Comparison of ENCODE assay signal across 8 cellular contexts in the genomic region with DNA sequence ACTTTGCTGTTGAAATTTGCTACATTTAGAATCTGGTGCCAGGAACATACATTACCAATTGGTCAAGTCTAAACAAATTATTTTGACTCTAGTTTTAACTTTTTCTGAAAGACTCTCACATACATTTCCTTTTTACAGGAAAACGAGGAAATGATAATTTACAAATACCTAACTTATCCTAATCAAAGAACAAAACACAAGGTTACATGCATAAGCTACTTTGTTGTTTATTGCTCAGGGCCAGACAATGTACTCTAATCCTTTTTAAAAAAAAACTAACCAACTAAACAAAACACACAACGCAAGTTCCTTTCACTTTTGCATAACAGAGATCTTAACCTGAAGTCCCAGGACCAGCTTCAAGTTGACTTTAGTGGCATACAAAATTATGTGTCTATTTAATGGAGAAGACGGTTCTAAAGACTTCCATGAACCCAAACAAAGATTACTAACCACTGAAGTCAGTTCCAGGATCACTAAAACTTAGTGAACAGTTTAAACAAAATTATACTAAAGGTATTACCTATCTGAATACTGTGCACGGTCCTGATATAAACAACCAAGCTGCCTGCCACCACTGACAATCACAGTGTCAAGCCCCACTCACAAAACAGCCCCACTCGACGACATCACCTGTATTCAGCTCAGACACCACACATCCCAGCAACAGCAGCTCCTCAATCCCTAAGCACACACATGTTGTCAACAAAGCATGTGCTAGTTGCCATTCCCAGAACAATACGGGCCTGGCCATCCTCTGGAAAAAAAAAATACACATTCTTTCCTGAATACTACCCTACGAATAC. TPM values are rescaled to one million over a fixed set of nuclear protein-coding genes. Genes with fewer than 3 reads are reported as not detected.
DNase-seq lines count a peak whose midpoint lies in the region; ATAC-seq and TF ChIP-seq lines count a peak whose summit lies in the region.

No MANE protein-coding gene starts in this region.

- no peak for TF ChIP-seq POLR2A in vagina (IDR thresholded peaks at IDR 0.05)

- H3K9me3 Mint-ChIP-seq in HFFc6, result no peaks in the 10 kb centered on the region

- peaks cover 39% of the 10 kb centered on the region for H3K4me1 Mint-ChIP-seq in HFFc6 (ENCODE audit: low read depth)

- H3K9me3 ChIP-seq in A673 (ENCODE audit: low read depth, low read length, poor library complexity, severe bottlenecking), result no peaks in the 10 kb centered on the region
- H3K9me3 ChIP-seq in vagina, result no peaks in the 10 kb centered on the region

- ATAC-seq in GM21528 (IDR thresholded peaks at IDR 0.05; ENCODE audit: low FRiP score, unreplicated experiment) (no peak), GM18868 (IDR thresholded peaks at IDR 0.05; ENCODE audit: unreplicated experiment) (no peak), HG02870 (IDR thresholded peaks at IDR 0.05; ENCODE audit: unreplicated experiment) (no peak)

- H3K36me3 ChIP-seq in A673 (ENCODE audit: insufficient read depth, low read length, poor library complexity, severe bottlenecking) (no peaks in the 10 kb centered on the region), vagina (no peaks in the 10 kb centered on the region)

- H3K27me3 Mint-ChIP-seq in HFFc6 (ENCODE audit: insufficient read depth), result 0 out of 2 replicates have a peak, but pooled peaks cover 2% of the 10 kb centered on the region

- H3K27ac Mint-ChIP-seq in HFFc6, result peak overlapping the region; percentile 84

- H3K4me3 Mint-ChIP-seq in HFFc6, result peak overlapping the region; percentile 95

- peaks cover 29% of the 10 kb centered on the region for H3K4me1 ChIP-seq in A673 (ENCODE audit: insufficient read depth, low read length, poor library complexity, severe bottlenecking)
- H3K4me1 ChIP-seq in vagina, result peaks cover 46% of the 10 kb centered on the region

- H3K27ac ChIP-seq in A673 (ENCODE audit: low read depth, low read length, poor library complexity, severe bottlenecking) (no peak overlapping the region), vagina (peak overlapping the region; percentile 97)

- CTCF ChIA-PET in A673 (lab: Charles Lee), result no interaction called here

- H3K27me3 ChIP-seq in A673 (replicated peaks; ENCODE audit: insufficient read depth, low read depth, low read length, poor library complexity) (no peaks in the 10 kb centered on the region), vagina (no peaks in the 10 kb centered on the region)

- TSS peak; percentile 34 for BruUV-seq in A673 (replicated peaks; lab: Mats Ljungman, UMichigan)

- POLR2A ChIA-PET in A673 (lab: Charles Lee; ENCODE audit: low non-redundant PET), result no interaction called here

- H3K4me3 ChIP-seq in A673 (ENCODE audit: low read depth, low read length, poor library complexity, severe bottlenecking) (peak overlapping the region; percentile 89), vagina (peak overlapping the region; percentile 80 to 99)

- H3K36me3 Mint-ChIP-seq in HFFc6 (ENCODE audit: low read depth), result peaks cover 4% of the 10 kb centered on the region; the same call in 1 of the 2 replicates

- intact Hi-C loops in A673 (cut with micrococcal nuclease; ENCODE audit: unreplicated experiment), result no loop called here
- intact Hi-C loops in vagina (cut with DNase I), result no loop called here

- TF ChIP-seq CTCF in A673 (conservative IDR thresholded peaks at IDR 0.05; ENCODE audit: low read depth, low read length) (no peak), HFFc6 (IDR thresholded peaks at IDR 0.05) (no peak), vagina (IDR thresholded peaks at IDR 0.05) (no peak)

- no peak for DNase-seq in A673 (ENCODE audit: low spot score)
- DNase-seq in HFFc6, result no peak
- DNase-seq in astrocyte of the hippocampus (ENCODE audit: low read depth, low spot score), result peak; percentile 14
- peak; percentile 42 for DNase-seq in medulla oblongata (ENCODE audit: extremely low spot score)
- DNase-seq in vagina (ENCODE audit: extremely low spot score in 2 of 2), result no peak

RNA-seq across cellular contexts. Expression of a gene that starts 1.9 kb away (rescaled TPM):
- 32.1 and 41.5 TPM in 2 replicates for total RNA-seq in A673 (2021)
- 10 to 100 TPM; 12.0 to 15.5 (median 12.7) TPM for total RNA-seq in HFFc6 (2021; fragmentation: NEBNext Ultra II Directional; extraction: Animal tissue kit (Norgen Biotek cat#: 25700))
- total RNA-seq in vagina, result 42.7 TPM

RNA-seq across cellular contexts. Expression of a gene that starts 54.5 kb away (rescaled TPM):
- total RNA-seq in A673 (2021) (430 and 451 TPM in 2 replicates), vagina (58.7 TPM)
- total RNA-seq in HFFc6 (2021; fragmentation: NEBNext Ultra II Directional; extraction: Animal tissue kit (Norgen Biotek cat#: 25700)), result 100 to 1,000 TPM; 235 to 284 (median 262) TPM

Comparison
In these comparisons a context has a peak if more than half of its experiments do, and no peak if none do; other contexts are left out.
1. DNase-seq: peak in astrocyte of the hippocampus (single experiment) and medulla oblongata (single experiment); none in A673 (single experiment), HFFc6 (single experiment) and vagina (0 of 2).